In the genomic region with DNA sequence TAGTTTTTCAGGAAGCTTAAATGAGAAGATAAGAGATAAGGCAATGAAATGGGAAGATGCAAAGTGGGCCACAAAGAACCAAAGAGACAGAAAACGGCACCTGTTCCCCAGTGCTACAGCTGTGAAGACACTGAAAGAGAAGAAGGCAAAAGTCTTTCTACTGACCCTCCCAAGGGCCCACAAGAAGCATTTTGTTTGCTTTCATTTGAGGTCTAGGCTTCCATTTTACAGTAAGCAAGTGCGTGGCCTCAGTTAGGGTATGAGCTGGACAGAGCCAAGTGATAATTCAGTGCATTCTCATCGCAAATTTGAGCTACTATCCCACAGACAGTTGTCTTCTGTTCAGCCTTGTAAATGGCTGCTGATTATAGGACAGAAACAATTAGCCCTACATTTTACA, we compare ENCODE assay signal across 19 cellular contexts. TPM values are rescaled to one million over a fixed set of nuclear protein-coding genes. Genes with fewer than 3 reads are reported as not detected.
DNase-seq lines count a peak whose midpoint lies in the region; ATAC-seq, FAIRE-seq and TF ChIP-seq lines count a peak whose summit lies in the region.
"Had no signal": no experiment of that assay in that cellular context is flagged by ENCODE, and none has a peak within 500 bp of the region (broad histone marks: within the 10 kb centered on the region; RNA-seq: fewer than 3 reads in every experiment).

No MANE protein-coding gene starts in this region.

- H3K9ac ChIP-seq in mammary epithelial cell (ENCODE audit: insufficient read depth, low read length) = no peak overlapping the region
- H3K9ac ChIP-seq in OCI-LY1 (ENCODE audit: low read length) = peak overlapping the region; percentile 34; the same call in 1 of the 2 replicates

- H3K27me3 ChIP-seq in mammary epithelial cell (ENCODE audit: insufficient read depth, low read length) (no peaks in the 10 kb centered on the region), breast epithelium (no peaks in the 10 kb centered on the region), OCI-LY1 (ENCODE audit: insufficient read depth, low read length) (no peaks in the 10 kb centered on the region)
- H3K27me3 ChIP-seq: body of pancreas, uterus had no signal

- in situ Hi-C loops in mammary epithelial cell (cut with MboI; ENCODE audit: low sequenced_read_pairs in 2 of 2) = no loop called here

- H3K4me3 ChIP-seq in mammary epithelial cell (replicated peaks in 1 of 3; ENCODE audit: insufficient read depth in 1 of 3, low read depth in 2 of 3, low read length in 3 of 3) (no peak overlapping the region), breast epithelium (no peak overlapping the region), OCI-LY1 (ENCODE audit: low read depth, low read length, poor library complexity, severe bottlenecking) (no peak overlapping the region)
- H3K4me3 ChIP-seq: body of pancreas, uterus had no signal

- H3K27ac ChIP-seq in mammary epithelial cell (ENCODE audit: insufficient read depth, low read depth, low read length) = no peak overlapping the region
- H3K27ac ChIP-seq in breast epithelium = no peak overlapping the region
- H3K27ac ChIP-seq in OCI-LY1 (ENCODE audit: low read depth, low read length, poor library complexity, severe bottlenecking) = peak overlapping the region; percentile 70
- H3K27ac ChIP-seq: body of pancreas, uterus had no signal

- H3K9me2 ChIP-seq in OCI-LY1 (ENCODE audit: low read depth, low read length) = no peaks in the 10 kb centered on the region

- H3K4me2 ChIP-seq in mammary epithelial cell (ENCODE audit: insufficient read depth, low read depth, low read length) = peak overlapping the region; percentile 52
- H3K4me2 ChIP-seq in OCI-LY1 (ENCODE audit: low read length) = peak overlapping the region; percentile 38

- no peaks in the 10 kb centered on the region for H3K36me3 ChIP-seq in mammary epithelial cell (ENCODE audit: insufficient read depth, low read length)
- H3K36me3 ChIP-seq in breast epithelium = no peaks in the 10 kb centered on the region
- peaks cover 5% of the 10 kb centered on the region for H3K36me3 ChIP-seq in OCI-LY1 (ENCODE audit: insufficient read depth, low read length)
- H3K36me3 ChIP-seq: uterus had no signal

- intact Hi-C loops in mammary epithelial cell (cut with micrococcal nuclease) = no loop called here
- intact Hi-C loops in breast epithelium (cut with DNase I; ENCODE audit: low total_unique reads) = no loop called here

- DNase-seq in mammary epithelial cell (no peak), breast epithelium (ENCODE audit: low spot score in 2 of 2) (no peak), astrocyte of the hippocampus (ENCODE audit: low read depth, low spot score) (peak; percentile 4), GM12891 (ENCODE audit: insufficient read length, low spot score) (no peak), COR-L47 (lab: John Stamatoyannopoulos, UW) (no peak), left lobe of liver (ENCODE audit: low spot score) (no peak)
- no peak for DNase-seq in activated CD4-positive, CD25-positive, alpha-beta regulatory T cell (lab: John Stamatoyannopoulos, UW)
- DNase-seq: activated CD4-positive, alpha-beta memory T cell treated with anti-CD3 and anti-CD28 coated beads for 36 hours; activated effector memory CD4-positive, alpha-beta T cell treated with anti-CD3 and anti-CD28 coated beads, Interleukin-2, amount 50 U/mL, for 16 hours; body of pancreas; Caco-2; cortex of kidney; NCI-H1092 treated with DMSO at 0.1 percent for 48 hours; NCI-H82; retina; SW 1271; uterus had no signal

- no peak overlapping the region for H2AFZ ChIP-seq in mammary epithelial cell (ENCODE audit: low read depth, low read length)
- H2AFZ ChIP-seq in OCI-LY1 (ENCODE audit: low read length) = peak overlapping the region; percentile 91; the same call in 1 of the 2 replicates

- 100% methylated on average over 3 of the region's 3 CpGs for WGBS in mammary epithelial cell (ENCODE audit: low coverage, missing lambda C conversion rate)

- TF ChIP-seq CTCF in mammary epithelial cell (conservative IDR thresholded peaks at IDR 0.05 in 1 of 2, IDR thresholded peaks at IDR 0.05 in 1 of 2; ENCODE audit: extremely low read depth in 1 of 2, insufficient read depth in 1 of 2, low read depth in 1 of 2, low read length in 2 of 2) (no peak), breast epithelium (IDR thresholded peaks at IDR 0.05) (no peak), OCI-LY1 (IDR thresholded peaks at IDR 0.05; ENCODE audit: low read length) (no peak)

- H3F3A ChIP-seq in OCI-LY1 (ENCODE audit: insufficient read depth, low read length) = no peaks in the 10 kb centered on the region

- dilution Hi-C loops in mammary epithelial cell (cut with HindIII; ENCODE audit: low sequenced_read_pairs) = no loop called here

- H3K9me3 ChIP-seq in mammary epithelial cell (replicated peaks; ENCODE audit: insufficient read depth, low read length) (no peaks in the 10 kb centered on the region), breast epithelium (no peaks in the 10 kb centered on the region), OCI-LY1 (ENCODE audit: low read length) (peaks cover 4% of the 10 kb centered on the region)
- H3K9me3 ChIP-seq: body of pancreas, Caco-2, uterus had no signal

- CTCF ChIA-PET in mammary epithelial cell (lab: Charles Lee; ENCODE audit: low non-redundant PET) = no interaction called here

- H3K79me2 ChIP-seq in mammary epithelial cell (ENCODE audit: insufficient read depth, low read length) = no peaks in the 10 kb centered on the region
- H3K79me2 ChIP-seq in OCI-LY1 (ENCODE audit: insufficient read depth, low read length) = no peaks in the 10 kb centered on the region

- ATAC-seq in left lobe of liver = no peak
- ATAC-seq: body of pancreas had no signal

- FAIRE-seq in GM12891 (lab: Jason Lieb, UNC) = no peak
- FAIRE-seq: endothelial cell of umbilical vein had no signal

- TF ChIP-seq POLR2A in breast epithelium (IDR thresholded peaks at IDR 0.05) = no peak
- TF ChIP-seq POLR2A in GM12891 (IDR thresholded peaks at IDR 0.05; ENCODE audit: low read depth, low read length) = no peak

- H4K20me1 ChIP-seq in mammary epithelial cell (ENCODE audit: insufficient read depth, low read length) (no peaks in the 10 kb centered on the region), OCI-LY1 (ENCODE audit: insufficient read depth, low read length) (no peaks in the 10 kb centered on the region)

- H3K4me1 ChIP-seq in mammary epithelial cell (ENCODE audit: insufficient read depth, low read length) (peaks cover 23% of the 10 kb centered on the region), breast epithelium (no peaks in the 10 kb centered on the region), OCI-LY1 (ENCODE audit: insufficient read depth, low read length, severe bottlenecking) (peaks cover 41% of the 10 kb centered on the region)
- H3K4me1 ChIP-seq: Caco-2, uterus had no signal

- BruUV-seq in mammary epithelial cell (replicated peaks; lab: Mats Ljungman, UMichigan) = no TSS peak

TF ChIP-seq in GM12891, 5 proteins besides CTCF, POLR2A, EP300 and RAD21:
- TF ChIP-seq POLR2AphosphoS5 (IDR thresholded peaks at IDR 0.05; ENCODE audit: low read depth, low read length) (no peak), TAF1 (IDR thresholded peaks at IDR 0.05; ENCODE audit: low read depth, low read length) (no peak), POU2F2 (IDR thresholded peaks at IDR 0.05; ENCODE audit: low read depth, low read length) (no peak), PAX5 (IDR thresholded peaks at IDR 0.05; ENCODE audit: insufficient read depth, low read length, severe bottlenecking) (no peak), SPI1 (IDR thresholded peaks at IDR 0.05; ENCODE audit: low read depth, low read length) (no peak)

RNA-seq across cellular contexts. Expression of a gene that starts 53.4 kb away (rescaled TPM):
- 10 to 100 TPM in 1 of 2 donors, 1 to 10 TPM in 1; 5.7 to 11.6 TPM for total RNA-seq in mammary epithelial cell
- 4.3 TPM for polyA plus RNA-seq in mammary epithelial cell
- polyA minus RNA-seq in mammary epithelial cell = 3.7 TPM
- 10 to 100 TPM; 51.7 to 85.8 (median 57.7) TPM for total RNA-seq in breast epithelium
- 14.6 TPM for polyA plus RNA-seq in GM12891 (2012; ENCODE audit: low read depth, missing spikeins)
- total RNA-seq in left lobe of liver = 1.5 TPM

Comparison
In these comparisons a context has a peak if more than half of its experiments do, and no peak if none do; other contexts are left out.
1. RNA of a gene that starts 53.4 kb away (total RNA-seq): 51.7 to 85.8 TPM in breast epithelium; 5.7 to 11.6 TPM in mammary epithelial cell and 1.5 TPM in left lobe of liver (single experiment); every median in the first group is over 4 times any median in the second.